ENCODE assay signal across 17 cellular contexts in genomic region chr1:19205403-19205802, GRCh38. TPM values are rescaled to one million over a fixed set of nuclear protein-coding genes. Genes with fewer than 3 reads are reported as not detected.
DNase-seq lines count a peak whose midpoint lies in the region; ATAC-seq and TF ChIP-seq lines count a peak whose summit lies in the region.
"Had no signal": no experiment of that assay in that cellular context is flagged by ENCODE, and none has a peak within 500 bp of the region (broad histone marks: within the 10 kb centered on the region; RNA-seq: fewer than 3 reads in every experiment).

No MANE protein-coding gene starts in this region.

- H3K27me3 ChIP-seq in sigmoid colon: no peaks in the 10 kb centered on the region
- no peaks in the 10 kb centered on the region for H3K27me3 ChIP-seq in suprapubic skin
- H3K27me3 ChIP-seq: esophagus squamous epithelium, upper lobe of left lung had no signal

- no peak for ATAC-seq in activated CD8-positive, alpha-beta memory T cell treated with anti-CD3 and anti-CD28 coated beads, Interleukin-2, amount 10 ng/mL, durations not matched to agents 7 days and 5 days
- ATAC-seq in HG03457 (IDR thresholded peaks at IDR 0.05; ENCODE audit: unreplicated experiment): no peak
- ATAC-seq in HG03108 (IDR thresholded peaks at IDR 0.05; ENCODE audit: unreplicated experiment): no peak
- ATAC-seq: lower lobe of right lung had no signal

- H3K27me3 Mint-ChIP-seq in activated CD8-positive, alpha-beta memory T cell treated with anti-CD3 and anti-CD28 coated beads, Interleukin-2, amount 10 ng/mL, durations not matched to agents 7 days and 5 days: no peaks in the 10 kb centered on the region
- H3K27me3 Mint-ChIP-seq in activated naive CD8-positive, alpha-beta T cell treated with anti-CD3 and anti-CD28 coated beads for 36 hours: no peaks in the 10 kb centered on the region
- H3K27me3 Mint-ChIP-seq: IgD-negative memory B cell had no signal

- TF ChIP-seq CTCF in GM20000 (IDR thresholded peaks at IDR 0.05; ENCODE audit: extremely low read depth, missing control alignments): no peak
- TF ChIP-seq CTCF in sigmoid colon (IDR thresholded peaks at IDR 0.05): no peak
- TF ChIP-seq CTCF in suprapubic skin (IDR thresholded peaks at IDR 0.05): no peak

- peak overlapping the region; percentile 60 for H3K27ac Mint-ChIP-seq in activated CD8-positive, alpha-beta memory T cell treated with anti-CD3 and anti-CD28 coated beads, Interleukin-2, amount 10 ng/mL, durations not matched to agents 7 days and 5 days
- H3K27ac Mint-ChIP-seq in activated naive CD8-positive, alpha-beta T cell treated with anti-CD3 and anti-CD28 coated beads for 36 hours: peak overlapping the region; percentile 30

- CTCF ChIA-PET in activated CD8-positive, alpha-beta memory T cell treated with anti-CD3 and anti-CD28 coated beads, Interleukin-2, amount 10 ng/mL, durations not matched to agents 7 days and 5 days (lab: Charles Lee): interaction anchor here (1.1 to 1.6 kb wide), 2 partner anchors 26 to 36 kb away, joined by 3 to 6 read pairs; no protein-coding TSS in a partner anchor

- no peak overlapping the region for H3K4me3 Mint-ChIP-seq in activated CD8-positive, alpha-beta memory T cell treated with anti-CD3 and anti-CD28 coated beads, Interleukin-2, amount 10 ng/mL, durations not matched to agents 7 days and 5 days
- H3K4me3 Mint-ChIP-seq in activated naive CD8-positive, alpha-beta T cell treated with anti-CD3 and anti-CD28 coated beads for 36 hours: peak overlapping the region; percentile 5

- TF ChIP-seq POLR2A in sigmoid colon (IDR thresholded peaks at IDR 0.05) (no peak), suprapubic skin (IDR thresholded peaks at IDR 0.05) (no peak)

- H3K27ac ChIP-seq in sigmoid colon (peak overlapping the region in 3 of 4 donors; percentile 95 to 98 (median 95)), suprapubic skin (no peak overlapping the region)
- H3K27ac ChIP-seq: lower lobe of right lung, upper lobe of left lung had no signal

- no peak for TF ChIP-seq EP300 in sigmoid colon (IDR thresholded peaks at IDR 0.05)
- no peak for TF ChIP-seq EP300 in suprapubic skin (IDR thresholded peaks at IDR 0.05)

- H3K36me3 ChIP-seq in sigmoid colon: peaks cover 0 to 5% (median 3%) of the 10 kb centered on the region in 4 donors
- peaks cover 6% of the 10 kb centered on the region for H3K36me3 ChIP-seq in suprapubic skin

- intact Hi-C loops in sigmoid colon (cut with DNase I): loop anchor here (10.0 kb wide), 1 partner anchor 979 kb away; the partner anchor contains the start of genes PLA2G2C and UBXN10

- H3K9me3 Mint-ChIP-seq in activated CD8-positive, alpha-beta memory T cell treated with anti-CD3 and anti-CD28 coated beads, Interleukin-2, amount 10 ng/mL, durations not matched to agents 7 days and 5 days (ENCODE audit: low read depth): no peaks in the 10 kb centered on the region
- no peaks in the 10 kb centered on the region for H3K9me3 Mint-ChIP-seq in activated naive CD8-positive, alpha-beta T cell treated with anti-CD3 and anti-CD28 coated beads for 36 hours
- H3K9me3 Mint-ChIP-seq: CD8-positive, alpha-beta memory T cell; IgD-negative memory B cell had no signal

- WGBS in sigmoid colon, 2 donors: 78 to 87% methylated on average over 1 of the region's 1 CpG
- 70% methylated on average over 1 of the region's 1 CpG for WGBS in suprapubic skin

- peaks cover 0 to 81% (median 68%) of the 10 kb centered on the region in 4 donors for H3K4me1 ChIP-seq in sigmoid colon
- H3K4me1 ChIP-seq in suprapubic skin: peaks cover 56% of the 10 kb centered on the region

- H3K9me3 ChIP-seq in sigmoid colon (no peaks in the 10 kb centered on the region), suprapubic skin (no peaks in the 10 kb centered on the region)
- H3K9me3 ChIP-seq: esophagus squamous epithelium, lower lobe of right lung, upper lobe of left lung had no signal

- DNase-seq in activated CD8-positive, alpha-beta memory T cell treated with anti-CD3 and anti-CD28 coated beads, Interleukin-2, amount 10 ng/mL, durations not matched to agents 7 days and 5 days: no peak
- DNase-seq in activated CD8-positive, alpha-beta memory T cell treated with anti-CD3 and anti-CD28 coated beads, Interleukin-2, amount 50 U/mL, for 48 hours: no peak
- DNase-seq in GM20000 (ENCODE audit: low spot score) (peak; percentile 45), sigmoid colon (no peak), suprapubic skin (ENCODE audit: low spot score in 2 of 2) (no peak)
- DNase-seq in activated naive CD8-positive, alpha-beta T cell treated with anti-CD3 and anti-CD28 coated beads for 36 hours: no peak
- DNase-seq: CD8-positive, alpha-beta memory T cell; DMS79 treated with DMSO at 0.1 percent for 48 hours; esophagus squamous epithelium; glutamatergic neuron; lower lobe of right lung; NCI-H2081 treated with DMSO at 0.1 percent for 48 hours; NCI-H524 treated with DMSO at 0.1 percent for 48 hours; upper lobe of left lung had no signal

- peaks cover 12% of the 10 kb centered on the region for H3K36me3 Mint-ChIP-seq in activated CD8-positive, alpha-beta memory T cell treated with anti-CD3 and anti-CD28 coated beads, Interleukin-2, amount 10 ng/mL, durations not matched to agents 7 days and 5 days
- peaks cover 27% of the 10 kb centered on the region for H3K36me3 Mint-ChIP-seq in activated naive CD8-positive, alpha-beta T cell treated with anti-CD3 and anti-CD28 coated beads for 36 hours
- H3K36me3 Mint-ChIP-seq: IgD-negative memory B cell had no signal

- H3K4me1 Mint-ChIP-seq in activated CD8-positive, alpha-beta memory T cell treated with anti-CD3 and anti-CD28 coated beads, Interleukin-2, amount 10 ng/mL, durations not matched to agents 7 days and 5 days: peaks cover 65% of the 10 kb centered on the region
- peaks cover 59% of the 10 kb centered on the region for H3K4me1 Mint-ChIP-seq in activated naive CD8-positive, alpha-beta T cell treated with anti-CD3 and anti-CD28 coated beads for 36 hours

- H3K4me3 ChIP-seq in sigmoid colon (no peak overlapping the region), suprapubic skin (no peak overlapping the region)
- H3K4me3 ChIP-seq: esophagus squamous epithelium, lower lobe of right lung, upper lobe of left lung had no signal

RNA-seq across cellular contexts. Expression of gene UBR4, which starts 4.7 kb away (rescaled TPM):
- total RNA-seq in activated CD8-positive, alpha-beta memory T cell treated with anti-CD3 and anti-CD28 coated beads, Interleukin-2, amount 10 ng/mL, durations not matched to agents 7 days and 5 days: 100 to 1,000 TPM; 140 to 144 TPM
- 100 to 1,000 TPM; 109 to 110 TPM for total RNA-seq in activated naive CD8-positive, alpha-beta T cell treated with anti-CD3 and anti-CD28 coated beads for 36 hours
- total RNA-seq in sigmoid colon (100 to 1,000 TPM in 1 of 4 donors, 10 to 100 TPM in 3; 64.3 to 215 (median 85.5) TPM), suprapubic skin (100 to 1,000 TPM; 214 to 324 (median 272) TPM)
- polyA plus RNA-seq in sigmoid colon: 100 to 1,000 TPM in 1 of 3 donors, 10 to 100 TPM in 2; 32.4 to 120 (median 42.0) TPM

RNA-seq across cellular contexts. Expression of gene EMC1, which starts 45.9 kb away (rescaled TPM):
- total RNA-seq in activated CD8-positive, alpha-beta memory T cell treated with anti-CD3 and anti-CD28 coated beads, Interleukin-2, amount 10 ng/mL, durations not matched to agents 7 days and 5 days: 10 to 100 TPM; 31.5 to 49.0 TPM
- 10 to 100 TPM; 49.9 to 53.8 TPM for total RNA-seq in activated naive CD8-positive, alpha-beta T cell treated with anti-CD3 and anti-CD28 coated beads for 36 hours
- total RNA-seq in sigmoid colon (10 to 100 TPM; 19.6 to 46.5 (median 31.3) TPM), suprapubic skin (10 to 100 TPM; 33.5 to 83.4 (median 48.9) TPM)
- polyA plus RNA-seq in sigmoid colon: 10 to 100 TPM in 1 of 3 donors, 1 to 10 TPM in 2; 1.2 to 16.5 (median 3.2) TPM

RNA-seq across cellular contexts. Expression of gene MRTO4, which starts 46.2 kb away (rescaled TPM):
- 10 to 100 TPM; 36.2 to 59.3 TPM for total RNA-seq in activated CD8-positive, alpha-beta memory T cell treated with anti-CD3 and anti-CD28 coated beads, Interleukin-2, amount 10 ng/mL, durations not matched to agents 7 days and 5 days
- total RNA-seq in activated naive CD8-positive, alpha-beta T cell treated with anti-CD3 and anti-CD28 coated beads for 36 hours: 100 to 1,000 TPM; 137 to 149 TPM
- 10 to 100 TPM; 10.8 to 21.3 (median 15.3) TPM for total RNA-seq in sigmoid colon
- 10 to 100 TPM; 10.8 to 44.1 (median 13.2) TPM for polyA plus RNA-seq in sigmoid colon
- 10 to 100 TPM; 13.2 to 32.4 (median 22.9) TPM for total RNA-seq in suprapubic skin
